Comparison of ENCODE assay signal across 11 cellular contexts in genomic region chr3:123082370-123083065, GRCh38. TPM values are rescaled to one million over a fixed set of nuclear protein-coding genes. Genes with fewer than 3 reads are reported as not detected.
DNase-seq lines count a peak whose midpoint lies in the region; ATAC-seq and TF ChIP-seq lines count a peak whose summit lies in the region.
"Had no signal": no experiment of that assay in that cellular context is flagged by ENCODE, and none has a peak within 500 bp of the region (broad histone marks: within the 10 kb centered on the region; RNA-seq: fewer than 3 reads in every experiment).

No MANE protein-coding gene starts in this region.

- H2BK120ac ChIP-seq in H9 (ENCODE audit: low read depth, low read length, poor library complexity, severe bottlenecking), result no peak overlapping the region

- no peak overlapping the region for H3K9ac ChIP-seq in parathyroid adenoma
- H3K9ac ChIP-seq in H9 (ENCODE audit: extremely low read depth, insufficient read length, low read length), result no peak overlapping the region

- peaks cover 2% of the 10 kb centered on the region for H3K79me1 ChIP-seq in H9 (ENCODE audit: insufficient read depth, low read depth, low read length, poor library complexity, severe bottlenecking)

- no peaks in the 10 kb centered on the region for H3K23me2 ChIP-seq in H9 (ENCODE audit: insufficient read length, low read depth, low read length, poor library complexity, severe bottlenecking)

- no peak for DNase-seq in T-helper 17 cell
- DNase-seq in hepatic stellate cell (ENCODE audit: low spot score), result no peak
- DNase-seq in effector memory CD4-positive, alpha-beta T cell, result no peak
- no peak for DNase-seq in H9
- DNase-seq: activated effector memory CD4-positive, alpha-beta T cell treated with Interleukin-2 at 50 U/mL for 16 hours; NCI-H1930 had no signal

- H2BK15ac ChIP-seq in H9 (ENCODE audit: low read depth, low read length), result no peak overlapping the region

- H2BK5ac ChIP-seq in H9 (ENCODE audit: insufficient read length, low read length), result no peak overlapping the region

- H4K5ac ChIP-seq in H9 (ENCODE audit: insufficient read length, low read depth, low read length), result no peak overlapping the region

- H3K9me3 ChIP-seq in T-helper 17 cell (ENCODE audit: control insufficient read depth, low read length, poor library complexity, severe bottlenecking) (no peaks in the 10 kb centered on the region), parathyroid adenoma (ENCODE audit: control insufficient read depth, low read length) (no peaks in the 10 kb centered on the region), H9 (ENCODE audit: control insufficient read depth, low read depth, low read length) (no peaks in the 10 kb centered on the region)
- no peaks in the 10 kb centered on the region for H3K9me3 ChIP-seq in effector memory CD4-positive, alpha-beta T cell (ENCODE audit: control insufficient read depth, low read length)

- no peak overlapping the region for H3K23ac ChIP-seq in H9 (ENCODE audit: insufficient read length, low read depth, low read length)

- H3K27me3 ChIP-seq in parathyroid adenoma (ENCODE audit: control insufficient read depth, insufficient read depth, low read length), result no peaks in the 10 kb centered on the region
- H3K27me3 ChIP-seq in effector memory CD4-positive, alpha-beta T cell (replicated peaks; ENCODE audit: control insufficient read depth, insufficient read depth, low read length, poor library complexity, severe bottlenecking), result no peaks in the 10 kb centered on the region
- H3K27me3 ChIP-seq in H9 (ENCODE audit: insufficient read depth, low read length), result no peaks in the 10 kb centered on the region

- no CpG with 5 or more reads among the region's 10 CpGs for WGBS in H9 (ENCODE audit: extremely low coverage, insufficient read length, low lambda C conversion rate)

- H3K4me3 ChIP-seq in parathyroid adenoma (ENCODE audit: low read depth, low read length), result no peak overlapping the region
- no peak overlapping the region for H3K4me3 ChIP-seq in effector memory CD4-positive, alpha-beta T cell (ENCODE audit: insufficient read depth, low read depth, low read length, poor library complexity, severe bottlenecking)

- H3K36me3 ChIP-seq in parathyroid adenoma (ENCODE audit: control insufficient read depth, insufficient read depth, low read length), result no peaks in the 10 kb centered on the region
- H3K36me3 ChIP-seq in effector memory CD4-positive, alpha-beta T cell (ENCODE audit: control insufficient read depth, insufficient read depth, low read length), result no peaks in the 10 kb centered on the region

- H2BK20ac ChIP-seq in H9 (ENCODE audit: low read depth, low read length, poor library complexity, severe bottlenecking), result no peak overlapping the region

- H3K4me1 Mint-ChIP-seq in T-helper 17 cell, result peaks cover 29% of the 10 kb centered on the region
- H3K4me1 Mint-ChIP-seq in H9, result peaks cover 57 to 58% of the 10 kb centered on the region in 2 experiments

- H3K18ac ChIP-seq in H9 (ENCODE audit: insufficient read length, low read depth, low read length), result no peak overlapping the region

- no peak overlapping the region for H3K56ac ChIP-seq in H9 (ENCODE audit: insufficient read length, low read depth, low read length)

- H2AFZ ChIP-seq in parathyroid adenoma (no peak overlapping the region), H9 (ENCODE audit: low read length) (no peak overlapping the region)

- H4K91ac ChIP-seq in H9 (ENCODE audit: insufficient read length, low read depth, low read length), result no peak overlapping the region

- H2BK12ac ChIP-seq in H9 (ENCODE audit: insufficient read length, low read depth, low read length), result no peak overlapping the region

- no peak overlapping the region for H2AK5ac ChIP-seq in H9 (ENCODE audit: insufficient read length, low read length)

- H3K4me3 Mint-ChIP-seq in T-helper 17 cell, result no peak overlapping the region
- no peak overlapping the region for H3K4me3 Mint-ChIP-seq in H9

- H3K4me2 ChIP-seq in parathyroid adenoma (ENCODE audit: low read length) (peak overlapping the region; percentile 23), H9 (ENCODE audit: insufficient read depth, insufficient read length, low read length) (no peak overlapping the region)

- no peak overlapping the region for H3K4ac ChIP-seq in H9 (ENCODE audit: low read depth, low read length)

- TF ChIP-seq CTCF in parathyroid adenoma (IDR thresholded peaks at IDR 0.05), result no peak
- TF ChIP-seq CTCF in H9 (conservative IDR thresholded peaks at IDR 0.05), result no peak

- no peak overlapping the region for H3K27ac ChIP-seq in parathyroid adenoma
- no peak overlapping the region for H3K27ac ChIP-seq in effector memory CD4-positive, alpha-beta T cell (ENCODE audit: insufficient read depth, low read length, poor library complexity, severe bottlenecking)
- no peak overlapping the region for H3K27ac ChIP-seq in H9 (ENCODE audit: insufficient read length, low read depth, low read length)

- no peaks in the 10 kb centered on the region for H3K9me3 Mint-ChIP-seq in H9

- no peak overlapping the region for H4K8ac ChIP-seq in H9 (replicated peaks; ENCODE audit: insufficient read length, low read depth, low read length)

- H3T11ph ChIP-seq in H9 (ENCODE audit: low read length), result no peak overlapping the region

- H3K4me1 ChIP-seq in parathyroid adenoma (peaks cover 22% of the 10 kb centered on the region), H9 (ENCODE audit: insufficient read depth, low read length) (peaks cover 17% of the 10 kb centered on the region)
- H3K4me1 ChIP-seq in effector memory CD4-positive, alpha-beta T cell (ENCODE audit: control insufficient read depth, insufficient read depth, low read length, poor library complexity, severe bottlenecking), result no peaks in the 10 kb centered on the region

- peak; percentile 80 for ATAC-seq in GM19043 (IDR thresholded peaks at IDR 0.05; ENCODE audit: low read depth, unreplicated experiment)
- ATAC-seq in HG02678 (IDR thresholded peaks at IDR 0.05; ENCODE audit: unreplicated experiment), result peak; percentile 70
- ATAC-seq in T-helper 17 cell, result no peak
- ATAC-seq in GM19328 (IDR thresholded peaks at IDR 0.05; ENCODE audit: unreplicated experiment), result no peak

- H3K27me3 Mint-ChIP-seq in T-helper 17 cell, result no peaks in the 10 kb centered on the region
- no peaks in the 10 kb centered on the region; the same call in 1 of the 2 replicates for H3K27me3 Mint-ChIP-seq in H9 (ENCODE audit: low read depth)

- H4K20me1 ChIP-seq in H9 (ENCODE audit: control insufficient read depth, insufficient read depth, insufficient read length), result peaks cover 2% of the 10 kb centered on the region

- peaks cover 17% of the 10 kb centered on the region for H3K79me2 ChIP-seq in parathyroid adenoma
- peaks cover 16% of the 10 kb centered on the region; the same call in 1 of the 2 replicates for H3K79me2 ChIP-seq in H9 (ENCODE audit: insufficient read depth, low read length)

- H3K27ac Mint-ChIP-seq in T-helper 17 cell (peak overlapping the region; percentile 74), H9 (peak overlapping the region in 1 of 3 experiments; percentile 23; a peak in 1 of 7 replicates)

- H3K36me3 Mint-ChIP-seq in T-helper 17 cell (ENCODE audit: low read depth) (no peaks in the 10 kb centered on the region), H9 (ENCODE audit: insufficient read depth in 1 of 3, low read depth in 3 of 3) (no peaks in the 10 kb centered on the region)

- H3K14ac ChIP-seq in H9 (ENCODE audit: insufficient read depth, low read length), result no peak overlapping the region; the same call in 1 of the 2 replicates

RNA-seq across cellular contexts. Expression of gene PDIA5, which starts 15.7 kb away (rescaled TPM):
- total RNA-seq in T-helper 17 cell (1 to 10 TPM; 4.6 to 6.2 TPM), H9 (2021) (21.9 and 24.3 TPM in 2 replicates)

RNA-seq across cellular contexts. Expression of gene SEMA5B, which starts 55.0 kb away (rescaled TPM):
- total RNA-seq in T-helper 17 cell (not detected), H9 (2021) (8.3 and 9.4 TPM in 2 replicates)
- total RNA-seq: T-helper 1 cell treated with Interleukin-12 subunit alpha and Interleukin-12 subunit beta and Interleukin-4 antibody, amounts not matched to agents 30 ng/mL and 1 ng/mL, for 36 hours had no signal

Comparison
In these comparisons a context has a peak if more than half of its experiments do, and no peak if none do; other contexts are left out.
1. ATAC-seq: peak in GM19043 (single experiment) and HG02678 (single experiment); none in T-helper 17 cell (single experiment) and GM19328 (single experiment).